ENCODE assay signal across 1 cellular context in the genomic region with DNA sequence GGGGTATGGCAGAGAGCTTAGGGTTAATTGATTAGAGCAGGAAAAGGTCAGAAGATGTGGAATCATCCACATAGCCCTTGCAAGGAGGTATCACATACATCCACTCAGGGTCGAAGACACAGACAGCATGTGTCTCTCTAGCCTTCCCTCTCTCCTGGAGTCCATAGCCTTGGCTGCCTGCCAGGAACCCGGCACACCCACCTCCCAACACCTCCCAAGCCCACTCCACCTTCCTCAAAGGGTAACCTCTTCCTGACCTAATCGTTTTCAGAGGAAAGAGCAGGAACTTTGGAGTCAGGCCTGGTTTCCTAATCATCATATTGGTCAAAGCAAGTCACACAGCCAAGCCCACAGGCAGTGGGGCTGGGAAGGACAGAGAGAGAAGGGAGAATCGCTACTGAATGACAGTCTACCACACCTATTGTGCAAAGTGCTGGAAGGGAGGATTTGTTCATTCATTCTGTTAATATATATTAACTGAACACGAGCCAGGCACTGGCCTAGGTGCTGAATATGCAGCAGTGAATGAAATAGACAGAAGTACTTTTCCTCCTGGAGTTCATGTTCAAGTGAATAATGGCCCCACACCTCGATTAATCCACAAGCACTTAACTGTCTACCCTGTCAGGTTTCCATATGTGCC.
TF ChIP-seq lines count a peak whose summit lies in the region.

No MANE protein-coding gene starts in this region.

TF ChIP-seq in HEK293, 187 proteins besides CTCF, POLR2A, EP300 and RAD21 (continued from another document):
- TF ChIP-seq, protein P1, sequence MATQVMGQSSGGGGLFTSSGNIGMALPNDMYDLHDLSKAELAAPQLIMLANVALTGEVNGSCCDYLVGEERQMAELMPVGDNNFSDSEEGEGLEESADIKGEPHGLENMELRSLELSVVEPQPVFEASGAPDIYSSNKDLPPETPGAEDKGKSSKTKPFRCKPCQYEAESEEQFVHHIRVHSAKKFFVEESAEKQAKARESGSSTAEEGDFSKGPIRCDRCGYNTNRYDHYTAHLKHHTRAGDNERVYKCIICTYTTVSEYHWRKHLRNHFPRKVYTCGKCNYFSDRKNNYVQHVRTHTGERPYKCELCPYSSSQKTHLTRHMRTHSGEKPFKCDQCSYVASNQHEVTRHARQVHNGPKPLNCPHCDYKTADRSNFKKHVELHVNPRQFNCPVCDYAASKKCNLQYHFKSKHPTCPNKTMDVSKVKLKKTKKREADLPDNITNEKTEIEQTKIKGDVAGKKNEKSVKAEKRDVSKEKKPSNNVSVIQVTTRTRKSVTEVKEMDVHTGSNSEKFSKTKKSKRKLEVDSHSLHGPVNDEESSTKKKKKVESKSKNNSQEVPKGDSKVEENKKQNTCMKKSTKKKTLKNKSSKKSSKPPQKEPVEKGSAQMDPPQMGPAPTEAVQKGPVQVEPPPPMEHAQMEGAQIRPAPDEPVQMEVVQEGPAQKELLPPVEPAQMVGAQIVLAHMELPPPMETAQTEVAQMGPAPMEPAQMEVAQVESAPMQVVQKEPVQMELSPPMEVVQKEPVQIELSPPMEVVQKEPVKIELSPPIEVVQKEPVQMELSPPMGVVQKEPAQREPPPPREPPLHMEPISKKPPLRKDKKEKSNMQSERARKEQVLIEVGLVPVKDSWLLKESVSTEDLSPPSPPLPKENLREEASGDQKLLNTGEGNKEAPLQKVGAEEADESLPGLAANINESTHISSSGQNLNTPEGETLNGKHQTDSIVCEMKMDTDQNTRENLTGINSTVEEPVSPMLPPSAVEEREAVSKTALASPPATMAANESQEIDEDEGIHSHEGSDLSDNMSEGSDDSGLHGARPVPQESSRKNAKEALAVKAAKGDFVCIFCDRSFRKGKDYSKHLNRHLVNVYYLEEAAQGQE (tag by site-specific recombination; IDR thresholded peaks at IDR 0.05) = peak; percentile 90
- TF ChIP-seq ZIC2 (tag by site-specific recombination; IDR thresholded peaks at IDR 0.05) = no peak
- no peak for TF ChIP-seq GLIS1 (tag by site-specific recombination; IDR thresholded peaks at IDR 0.05)
- peak; percentile 44; the same call in 1 of the 2 replicates for TF ChIP-seq KLF9 (tag by site-specific recombination; IDR thresholded peaks at IDR 0.05; ENCODE audit: low read depth)
- TF ChIP-seq ZBTB11 (tag by site-specific recombination; conservative IDR thresholded peaks at IDR 0.05; ENCODE audit: low read depth) = no peak
